In the genomic region with DNA sequence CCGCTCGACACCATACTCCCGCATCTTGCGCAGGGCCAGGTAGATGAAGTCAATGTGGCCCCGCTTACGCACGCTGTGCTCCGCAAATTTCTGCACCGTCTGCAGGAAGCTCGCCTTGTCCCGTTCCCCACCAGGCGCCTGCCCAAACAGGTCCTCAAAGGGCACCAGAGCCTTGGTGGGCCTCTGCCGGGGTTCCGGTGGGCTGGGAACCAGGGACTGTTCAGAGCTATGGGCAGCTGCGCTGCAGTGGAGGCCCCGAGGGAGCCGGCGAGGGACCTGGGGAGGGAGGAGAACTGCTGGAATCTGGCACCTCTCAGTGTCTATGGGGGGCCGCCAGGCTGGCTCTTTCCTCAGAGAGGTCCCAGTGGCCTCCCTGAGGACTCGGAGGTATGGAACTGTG, we compare ENCODE assay signal across 21 cellular contexts. TPM values are rescaled to one million over a fixed set of nuclear protein-coding genes. Genes with fewer than 3 reads are reported as not detected.
"Had no signal": no experiment of that assay in that cellular context is flagged by ENCODE, and none has a peak within 500 bp of the region (broad histone marks: within the 10 kb centered on the region; RNA-seq: fewer than 3 reads in every experiment).

No MANE protein-coding gene starts in this region.

- H3K4me3 ChIP-seq: SJSA1, SK-N-MC had no signal

- H3K4me1 ChIP-seq: SJSA1 had no signal

- DNase-seq: Karpas-422, KG1, MM.1S, NCI-H1092 treated with DMSO at 0.1 percent for 48 hours, NCI-H1436, NCI-H1694, NCI-H187 treated with DMSO at 0.1 percent for 48 hours, NCI-H2029 treated with DMSO at 0.1 percent for 48 hours, NCI-H2227 treated with DMSO at 0.1 percent for 48 hours, NCI-H524, NCI-H526 treated with DMSO at 0.1 percent for 48 hours, NCI-H748 treated with DMSO at 0.1 percent for 48 hours, Right ventricle myocardium superior, RPMI8226, SIG-M5, SW 1271, T-cell had no signal

- H3K27me3 ChIP-seq: SJSA1 had no signal

- ATAC-seq: T-cell had no signal

- H3K9me3 ChIP-seq: SJSA1 had no signal

- H3K27ac ChIP-seq: HL-60, SJSA1, SK-N-MC had no signal

RNA-seq across cellular contexts. Expression of a gene that starts 24.7 kb away (rescaled TPM):
- total RNA-seq: NCI-H460 had no signal

RNA-seq across cellular contexts. Expression of a gene that starts 33.1 kb away (rescaled TPM):
- total RNA-seq: NCI-H460 had no signal
